Comparison of ENCODE assay signal across 12 cellular contexts in the genomic region with DNA sequence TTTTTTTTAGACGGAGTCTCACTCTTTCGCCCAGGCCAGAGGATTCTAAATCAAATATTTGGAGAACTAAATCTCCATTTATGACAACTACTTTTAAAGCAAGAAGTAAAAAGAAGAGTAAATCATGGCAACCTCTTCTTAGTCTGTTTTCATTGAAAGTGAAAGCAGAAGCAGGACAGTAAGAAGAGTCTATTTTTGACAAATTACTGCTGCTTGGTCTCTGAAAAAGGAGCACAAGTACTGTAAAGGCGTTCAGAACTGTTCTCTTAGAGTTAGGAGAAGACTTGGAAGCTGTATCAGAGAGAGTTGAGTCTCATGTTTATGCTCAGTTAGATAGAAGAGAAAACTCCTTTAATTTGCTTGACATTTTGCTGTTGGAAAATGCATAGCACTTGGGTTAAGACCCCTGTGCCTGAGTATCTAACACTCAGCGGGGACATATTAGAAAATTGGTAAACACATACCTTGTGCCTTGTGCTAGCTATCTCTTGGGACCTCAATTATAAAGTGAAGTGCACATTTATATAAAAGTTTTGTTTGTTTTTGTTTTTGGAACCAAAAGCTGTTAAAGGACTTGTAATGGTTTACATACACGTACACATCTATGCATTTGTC.
A peak's percentile ranks its signal among the peaks of the same experiment; 100 is the strongest.
DNase-seq lines count a peak whose midpoint lies in the region; ATAC-seq and TF ChIP-seq lines count a peak whose summit lies in the region.
"Had no signal": no experiment of that assay in that cellular context is flagged by ENCODE, and none has a peak within 500 bp of the region (broad histone marks: within the 10 kb centered on the region; RNA-seq: fewer than 3 reads in every experiment).

No MANE protein-coding gene starts in this region.

- H2AFZ ChIP-seq in mesenchymal stem cell (ENCODE audit: low read depth, low read length), result no peak overlapping the region

- H3K4me3 Mint-ChIP-seq in progenitor cell of endocrine pancreas (ENCODE audit: low read depth), result no peak overlapping the region
- H3K4me3 Mint-ChIP-seq: activated CD4-positive, alpha-beta memory T cell treated with anti-CD3 and anti-CD28 coated beads, Interleukin-2, amount 10 ng/mL, durations not matched to agents 7 days and 5 days; activated naive CD8-positive, alpha-beta T cell had no signal

- intact Hi-C loops in colonic mucosa (cut with DNase I), result no loop called here

- H3K9ac ChIP-seq in mesenchymal stem cell (ENCODE audit: low read length), result no peak overlapping the region
- no peak overlapping the region for H3K9ac ChIP-seq in colonic mucosa (ENCODE audit: low read depth in 2 of 2, low read length in 2 of 2)

- H2BK12ac ChIP-seq in mesenchymal stem cell (ENCODE audit: low read length in 2 of 2), result no peak overlapping the region

- ATAC-seq in GM19035 (IDR thresholded peaks at IDR 0.05; ENCODE audit: unreplicated experiment) (peak; percentile 96), HG02571 (IDR thresholded peaks at IDR 0.05; ENCODE audit: unreplicated experiment) (peak; percentile 76), HG03469 (IDR thresholded peaks at IDR 0.05; ENCODE audit: unreplicated experiment) (peak; percentile 83)
- ATAC-seq: heart right ventricle had no signal

- H4K8ac ChIP-seq in mesenchymal stem cell (ENCODE audit: low read length), result no peak overlapping the region

- no peaks in the 10 kb centered on the region for H3K27me3 ChIP-seq in mesenchymal stem cell (ENCODE audit: control insufficient read depth in 1 of 2, insufficient read depth in 1 of 2, low read length in 2 of 2)
- H3K27me3 ChIP-seq in colonic mucosa, result no peaks in the 10 kb centered on the region
- H3K27me3 ChIP-seq: heart right ventricle had no signal

- H3K27ac ChIP-seq in mesenchymal stem cell (ENCODE audit: low read length, poor library complexity, severe bottlenecking), result no peak overlapping the region
- no peak overlapping the region for H3K27ac ChIP-seq in colonic mucosa
- H3K27ac ChIP-seq: heart right ventricle had no signal

- H2BK120ac ChIP-seq in mesenchymal stem cell (ENCODE audit: low read depth, low read length), result no peak overlapping the region

- H3K9me3 ChIP-seq in mesenchymal stem cell (ENCODE audit: control insufficient read depth, low read length) (no peaks in the 10 kb centered on the region), colonic mucosa (no peaks in the 10 kb centered on the region)

- no peak for TF ChIP-seq CTCF in colonic mucosa (IDR thresholded peaks at IDR 0.05)
- no peak for TF ChIP-seq CTCF in progenitor cell of endocrine pancreas (IDR thresholded peaks at IDR 0.05; ENCODE audit: unreplicated experiment)

- H3K9me3 Mint-ChIP-seq in progenitor cell of endocrine pancreas (ENCODE audit: low read depth), result no peaks in the 10 kb centered on the region
- H3K9me3 Mint-ChIP-seq: activated CD4-positive, alpha-beta memory T cell treated with anti-CD3 and anti-CD28 coated beads, Interleukin-2, amount 10 ng/mL, durations not matched to agents 7 days and 5 days had no signal

- no peaks in the 10 kb centered on the region for H3K36me3 ChIP-seq in mesenchymal stem cell (ENCODE audit: control insufficient read depth in 1 of 2, insufficient read depth in 2 of 2, low read depth in 1 of 2, low read length in 2 of 2)
- no peaks in the 10 kb centered on the region for H3K36me3 ChIP-seq in colonic mucosa
- H3K36me3 ChIP-seq: heart right ventricle had no signal

- no peaks in the 10 kb centered on the region for H3K4me1 ChIP-seq in mesenchymal stem cell (ENCODE audit: control insufficient read depth, insufficient read depth, low read depth, low read length)
- no peaks in the 10 kb centered on the region for H3K4me1 ChIP-seq in colonic mucosa
- H3K4me1 ChIP-seq: heart right ventricle had no signal

- H3K4ac ChIP-seq in mesenchymal stem cell (ENCODE audit: low read depth in 1 of 2, low read length in 2 of 2), result no peak overlapping the region

- H3K79me1 ChIP-seq in mesenchymal stem cell (replicated peaks; ENCODE audit: low read length, poor library complexity, severe bottlenecking), result no peaks in the 10 kb centered on the region

- H3K23ac ChIP-seq in mesenchymal stem cell (ENCODE audit: low read length in 2 of 2), result no peak overlapping the region

- no peak overlapping the region for H3K14ac ChIP-seq in mesenchymal stem cell (ENCODE audit: low read length in 2 of 2)

- no peak overlapping the region for H3K4me2 ChIP-seq in mesenchymal stem cell (ENCODE audit: low read length, poor library complexity, severe bottlenecking)

- 92% methylated on average over 2 of the region's 5 CpGs for WGBS in mesenchymal stem cell

- H3K27me3 Mint-ChIP-seq in progenitor cell of endocrine pancreas, result no peaks in the 10 kb centered on the region
- H3K27me3 Mint-ChIP-seq: activated CD4-positive, alpha-beta memory T cell treated with anti-CD3 and anti-CD28 coated beads, Interleukin-2, amount 10 ng/mL, durations not matched to agents 7 days and 5 days; activated naive CD8-positive, alpha-beta T cell had no signal

- no peak overlapping the region for H4K91ac ChIP-seq in mesenchymal stem cell (ENCODE audit: low read length)

- H3K4me1 Mint-ChIP-seq in progenitor cell of endocrine pancreas (ENCODE audit: low read depth), result no peaks in the 10 kb centered on the region
- H3K4me1 Mint-ChIP-seq: activated CD4-positive, alpha-beta memory T cell treated with anti-CD3 and anti-CD28 coated beads, Interleukin-2, amount 10 ng/mL, durations not matched to agents 7 days and 5 days had no signal

- peak; percentile 30 for DNase-seq in mesenchymal stem cell
- no peak for DNase-seq in colonic mucosa
- DNase-seq in progenitor cell of endocrine pancreas (ENCODE audit: low spot score, unreplicated experiment), result no peak
- DNase-seq in activated CD4-positive, alpha-beta T cell treated with anti-CD3 and anti-CD28 coated beads for 4 hours, result no peak
- DNase-seq: activated CD4-positive, alpha-beta memory T cell treated with anti-CD3 and anti-CD28 coated beads, Interleukin-2, amount 10 ng/mL, durations not matched to agents 7 days and 5 days; DMS 273 treated with DMSO at 0.1 percent for 48 hours; heart right ventricle; NCI-H2107 had no signal

- no peaks in the 10 kb centered on the region for H3K36me3 Mint-ChIP-seq in progenitor cell of endocrine pancreas (ENCODE audit: insufficient read depth)
- H3K36me3 Mint-ChIP-seq: activated naive CD8-positive, alpha-beta T cell had no signal

- no peak overlapping the region for H2BK5ac ChIP-seq in mesenchymal stem cell (ENCODE audit: low read depth, low read length, poor library complexity, severe bottlenecking)

- no peak overlapping the region for H3K27ac Mint-ChIP-seq in progenitor cell of endocrine pancreas
- H3K27ac Mint-ChIP-seq: activated CD4-positive, alpha-beta memory T cell treated with anti-CD3 and anti-CD28 coated beads, Interleukin-2, amount 10 ng/mL, durations not matched to agents 7 days and 5 days; activated naive CD8-positive, alpha-beta T cell had no signal

- H3K18ac ChIP-seq in mesenchymal stem cell (ENCODE audit: low read depth in 1 of 2, low read length in 2 of 2), result no peak overlapping the region

- H2AK5ac ChIP-seq in mesenchymal stem cell (ENCODE audit: low read length, severe bottlenecking), result no peak overlapping the region

- H3K4me3 ChIP-seq in mesenchymal stem cell (ENCODE audit: insufficient read depth in 1 of 2, low read depth in 1 of 2, low read length in 2 of 2) (no peak overlapping the region), colonic mucosa (no peak overlapping the region)
- H3K4me3 ChIP-seq: heart right ventricle had no signal

- H2BK15ac ChIP-seq in mesenchymal stem cell (ENCODE audit: low read depth, poor library complexity, severe bottlenecking), result no peak overlapping the region
